8 cellular contexts compared by ENCODE assay signal in the genomic region with DNA sequence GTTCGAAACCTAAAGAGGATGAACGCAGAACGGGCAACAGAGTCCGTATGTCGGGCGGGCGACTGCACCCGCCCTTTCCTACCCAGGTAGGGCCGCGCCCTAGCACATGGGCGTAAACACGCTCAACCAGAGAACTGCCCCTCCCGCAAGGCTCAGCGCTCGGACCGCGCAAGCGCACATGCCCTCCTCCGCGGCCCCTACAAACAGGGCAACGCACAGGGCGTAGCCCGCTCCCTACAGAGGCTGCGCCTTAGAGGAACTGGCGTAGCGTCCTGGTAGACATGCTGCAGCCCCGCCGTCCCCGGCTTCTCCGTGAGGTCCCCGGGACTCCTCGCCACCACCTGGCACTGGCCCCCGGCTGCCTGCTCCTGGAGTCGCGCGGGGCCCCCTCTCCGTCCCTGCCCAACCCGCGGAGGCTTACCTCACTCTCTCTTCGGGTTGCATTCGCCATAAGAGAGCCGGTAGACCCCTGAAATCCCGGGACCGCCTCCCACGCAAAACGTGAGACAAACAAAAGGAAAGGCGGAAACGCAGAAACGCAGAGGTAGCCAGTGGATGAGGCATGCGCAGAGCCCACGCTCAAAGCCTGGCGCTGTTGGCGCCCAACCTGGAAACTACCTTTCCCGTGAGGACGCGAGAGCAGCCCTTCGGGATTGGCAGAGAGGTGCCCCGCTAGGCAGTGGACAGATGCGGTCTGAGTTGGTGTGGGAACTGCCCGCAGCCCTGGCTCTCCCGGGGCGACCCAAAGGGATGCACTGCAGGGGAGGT. TPM values are rescaled to one million over a fixed set of nuclear protein-coding genes. Genes with fewer than 3 reads are reported as not detected.
DNase-seq lines count a peak whose midpoint lies in the region; ATAC-seq and TF ChIP-seq lines count a peak whose summit lies in the region.

A gene (minus strand): TSS at position 518 of the 768 bp plus-strand sequence. CDS start 1,642 bp downstream, outside the sequence.

- H3K79me2 ChIP-seq in SK-N-SH (ENCODE audit: insufficient read depth) = peaks cover 27% of the 10 kb centered on the region

- no peaks in the 10 kb centered on the region for H3K36me3 ChIP-seq in SK-N-SH (replicated peaks in 1 of 2; ENCODE audit: control insufficient read depth in 1 of 2, insufficient read depth in 2 of 2, low read length in 1 of 2)

- no peaks in the 10 kb centered on the region for H3K9me2 ChIP-seq in SK-N-SH

- H3K27me3 ChIP-seq in SK-N-SH (ENCODE audit: insufficient read depth) = no peaks in the 10 kb centered on the region

- peak within 1 kb of the TSS; percentile 86 for H3K4me2 ChIP-seq in SK-N-SH

- DNase-seq in GM10248 (ENCODE audit: extremely low spot score) = peak; percentile 92
- DNase-seq in NCI-H1092 (lab: John Stamatoyannopoulos, UW) = peak; percentile 86
- peak; percentile 91 for DNase-seq in SK-N-SH
- peak; percentile 95 for DNase-seq in activated naive CD4-positive, alpha-beta T cell treated with anti-CD3 and anti-CD28 coated beads, Interleukin-2, amount 50 U/mL, for 16 hours
- peak; percentile 68 for DNase-seq in glomerular endothelial cell (ENCODE audit: extremely low read depth, low read depth, low spot score)
- DNase-seq in occipital lobe (lab: John Stamatoyannopoulos, UW) = peak; percentile 90

- peak within 1 kb of the TSS; percentile 96 for H2AFZ ChIP-seq in SK-N-SH (ENCODE audit: low read depth)

- peak within 1 kb of the TSS; percentile 69 to 99 for H3K4me3 ChIP-seq in SK-N-SH (ENCODE audit: low read depth in 2 of 2, low read length in 1 of 2)

- ATAC-seq in HG02610 (IDR thresholded peaks at IDR 0.05; ENCODE audit: unreplicated experiment) = peak; percentile 95

- H3K27ac ChIP-seq in SK-N-SH (ENCODE audit: low read depth in 2 of 2, low read length in 1 of 2) (peak within 1 kb of the TSS; percentile 86 to 95), temporal lobe (ENCODE audit: low read depth, low read length) (peak within 1 kb of the TSS; percentile 71)

- peak within 1 kb of the TSS; percentile 93 for H3K9ac ChIP-seq in SK-N-SH

- TF ChIP-seq RAD21 in SK-N-SH (IDR thresholded peaks at IDR 0.05; ENCODE audit: low read length) = no peak

- TF ChIP-seq EP300 in SK-N-SH (IDR thresholded peaks at IDR 0.05; ENCODE audit: borderline replicate concordance in 1 of 2, low read depth in 1 of 2, low read length in 1 of 2) = no peak

- TF ChIP-seq CTCF in GM10248 (IDR thresholded peaks at IDR 0.05; ENCODE audit: control extremely low read depth, extremely low read depth, low read depth, missing control alignments) (no peak), SK-N-SH (IDR thresholded peaks at IDR 0.05) (no peak)

- no peaks in the 10 kb centered on the region for H4K20me1 ChIP-seq in SK-N-SH (ENCODE audit: insufficient read depth)

- H3F3A ChIP-seq in SK-N-SH (replicated peaks; ENCODE audit: insufficient read depth) = peaks cover 17% of the 10 kb centered on the region

- no peaks in the 10 kb centered on the region for H3K9me3 ChIP-seq in SK-N-SH

- POLR2A ChIA-PET in GM10248 (lab: Yijun Ruan, JAX) (no interaction called here), SK-N-SH (lab: Yijun Ruan, JAX) (interaction anchor here (1.2 kb wide), 1 partner anchor 145 kb away, joined by 3 read pairs; a partner anchor contains a TSS)

- CTCF ChIA-PET in GM10248 (lab: Yijun Ruan, JAX) = no interaction called here
- CTCF ChIA-PET in SK-N-SH (lab: Yijun Ruan, JAX) = interaction anchor here (0.6 to 1.8 kb wide), 3 partner anchors 17 to 191 kb away, joined by 3 to 5 read pairs (median 3); no protein-coding TSS in a partner anchor

- peaks cover 0 to 4% of the 10 kb centered on the region in 2 experiments; a peak in 2 of 4 replicates for H3K4me1 ChIP-seq in SK-N-SH (ENCODE audit: control insufficient read depth in 1 of 2, insufficient read depth in 2 of 2, low read depth in 1 of 2, low read length in 1 of 2)

- 2% methylated on average over 31 of the region's 62 CpGs for WGBS in SK-N-SH (ENCODE audit: low lambda C conversion rate)

TF ChIP-seq in SK-N-SH, 30 proteins besides CTCF, POLR2A, EP300 and RAD21 (continues in another document):
- TF ChIP-seq EZH2phosphoT487 (IDR thresholded peaks at IDR 0.05; ENCODE audit: borderline replicate concordance, low read depth) (no peak), FOSL2 (IDR thresholded peaks at IDR 0.05; ENCODE audit: borderline replicate concordance, low read depth) (no peak), FOXM1 (IDR thresholded peaks at IDR 0.05; ENCODE audit: low read depth) (no peak), TEAD4 (IDR thresholded peaks at IDR 0.05; ENCODE audit: borderline replicate concordance, insufficient read depth) (no peak), NFIC (IDR thresholded peaks at IDR 0.05; ENCODE audit: borderline replicate concordance) (no peak), ELF1 (IDR thresholded peaks at IDR 0.05) (peak; percentile 83), RCOR1 (IDR thresholded peaks at IDR 0.05; ENCODE audit: low read length) (peak; percentile 24; the same call in 1 of the 2 replicates), CHD2 (IDR thresholded peaks at IDR 0.05; ENCODE audit: low read length, partially characterized antibody) (peak; percentile 72), FOXJ3 (CRISPR knock-in tag; IDR thresholded peaks at IDR 0.05) (peak; percentile 77; the same call in 1 of the 2 replicates), RXRA (IDR thresholded peaks at IDR 0.05; ENCODE audit: borderline replicate concordance, low read depth) (no peak), GABPA (IDR thresholded peaks at IDR 0.05; ENCODE audit: low read depth) (no peak; the same call in 1 of the 2 replicates), POLR2AphosphoS5 (IDR thresholded peaks at IDR 0.05; ENCODE audit: low read depth, low read length) (peak; percentile 74), GATA2 (CRISPR knock-in tag; IDR thresholded peaks at IDR 0.05) (no peak)
- TF ChIP-seq, protein P1, sequence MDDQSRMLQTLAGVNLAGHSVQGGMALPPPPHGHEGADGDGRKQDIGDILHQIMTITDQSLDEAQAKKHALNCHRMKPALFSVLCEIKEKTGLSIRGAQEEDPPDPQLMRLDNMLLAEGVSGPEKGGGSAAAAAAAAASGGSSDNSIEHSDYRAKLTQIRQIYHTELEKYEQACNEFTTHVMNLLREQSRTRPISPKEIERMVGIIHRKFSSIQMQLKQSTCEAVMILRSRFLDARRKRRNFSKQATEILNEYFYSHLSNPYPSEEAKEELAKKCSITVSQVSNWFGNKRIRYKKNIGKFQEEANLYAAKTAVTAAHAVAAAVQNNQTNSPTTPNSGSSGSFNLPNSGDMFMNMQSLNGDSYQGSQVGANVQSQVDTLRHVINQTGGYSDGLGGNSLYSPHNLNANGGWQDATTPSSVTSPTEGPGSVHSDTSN (IDR thresholded peaks at IDR 0.05) = no peak
- TF ChIP-seq, protein P2, sequence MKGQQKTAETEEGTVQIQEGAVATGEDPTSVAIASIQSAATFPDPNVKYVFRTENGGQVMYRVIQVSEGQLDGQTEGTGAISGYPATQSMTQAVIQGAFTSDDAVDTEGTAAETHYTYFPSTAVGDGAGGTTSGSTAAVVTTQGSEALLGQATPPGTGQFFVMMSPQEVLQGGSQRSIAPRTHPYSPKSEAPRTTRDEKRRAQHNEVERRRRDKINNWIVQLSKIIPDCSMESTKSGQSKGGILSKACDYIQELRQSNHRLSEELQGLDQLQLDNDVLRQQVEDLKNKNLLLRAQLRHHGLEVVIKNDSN (IDR thresholded peaks at IDR 0.05; ENCODE audit: borderline replicate concordance, low read depth) = no peak
- TF ChIP-seq, protein P3, sequence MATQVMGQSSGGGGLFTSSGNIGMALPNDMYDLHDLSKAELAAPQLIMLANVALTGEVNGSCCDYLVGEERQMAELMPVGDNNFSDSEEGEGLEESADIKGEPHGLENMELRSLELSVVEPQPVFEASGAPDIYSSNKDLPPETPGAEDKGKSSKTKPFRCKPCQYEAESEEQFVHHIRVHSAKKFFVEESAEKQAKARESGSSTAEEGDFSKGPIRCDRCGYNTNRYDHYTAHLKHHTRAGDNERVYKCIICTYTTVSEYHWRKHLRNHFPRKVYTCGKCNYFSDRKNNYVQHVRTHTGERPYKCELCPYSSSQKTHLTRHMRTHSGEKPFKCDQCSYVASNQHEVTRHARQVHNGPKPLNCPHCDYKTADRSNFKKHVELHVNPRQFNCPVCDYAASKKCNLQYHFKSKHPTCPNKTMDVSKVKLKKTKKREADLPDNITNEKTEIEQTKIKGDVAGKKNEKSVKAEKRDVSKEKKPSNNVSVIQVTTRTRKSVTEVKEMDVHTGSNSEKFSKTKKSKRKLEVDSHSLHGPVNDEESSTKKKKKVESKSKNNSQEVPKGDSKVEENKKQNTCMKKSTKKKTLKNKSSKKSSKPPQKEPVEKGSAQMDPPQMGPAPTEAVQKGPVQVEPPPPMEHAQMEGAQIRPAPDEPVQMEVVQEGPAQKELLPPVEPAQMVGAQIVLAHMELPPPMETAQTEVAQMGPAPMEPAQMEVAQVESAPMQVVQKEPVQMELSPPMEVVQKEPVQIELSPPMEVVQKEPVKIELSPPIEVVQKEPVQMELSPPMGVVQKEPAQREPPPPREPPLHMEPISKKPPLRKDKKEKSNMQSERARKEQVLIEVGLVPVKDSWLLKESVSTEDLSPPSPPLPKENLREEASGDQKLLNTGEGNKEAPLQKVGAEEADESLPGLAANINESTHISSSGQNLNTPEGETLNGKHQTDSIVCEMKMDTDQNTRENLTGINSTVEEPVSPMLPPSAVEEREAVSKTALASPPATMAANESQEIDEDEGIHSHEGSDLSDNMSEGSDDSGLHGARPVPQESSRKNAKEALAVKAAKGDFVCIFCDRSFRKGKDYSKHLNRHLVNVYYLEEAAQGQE (IDR thresholded peaks at IDR 0.05; ENCODE audit: low read depth, low read length) = no peak
- TF ChIP-seq, protein P4, sequence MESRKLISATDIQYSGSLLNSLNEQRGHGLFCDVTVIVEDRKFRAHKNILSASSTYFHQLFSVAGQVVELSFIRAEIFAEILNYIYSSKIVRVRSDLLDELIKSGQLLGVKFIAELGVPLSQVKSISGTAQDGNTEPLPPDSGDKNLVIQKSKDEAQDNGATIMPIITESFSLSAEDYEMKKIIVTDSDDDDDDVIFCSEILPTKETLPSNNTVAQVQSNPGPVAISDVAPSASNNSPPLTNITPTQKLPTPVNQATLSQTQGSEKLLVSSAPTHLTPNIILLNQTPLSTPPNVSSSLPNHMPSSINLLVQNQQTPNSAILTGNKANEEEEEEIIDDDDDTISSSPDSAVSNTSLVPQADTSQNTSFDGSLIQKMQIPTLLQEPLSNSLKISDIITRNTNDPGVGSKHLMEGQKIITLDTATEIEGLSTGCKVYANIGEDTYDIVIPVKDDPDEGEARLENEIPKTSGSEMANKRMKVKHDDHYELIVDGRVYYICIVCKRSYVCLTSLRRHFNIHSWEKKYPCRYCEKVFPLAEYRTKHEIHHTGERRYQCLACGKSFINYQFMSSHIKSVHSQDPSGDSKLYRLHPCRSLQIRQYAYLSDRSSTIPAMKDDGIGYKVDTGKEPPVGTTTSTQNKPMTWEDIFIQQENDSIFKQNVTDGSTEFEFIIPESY (IDR thresholded peaks at IDR 0.05; ENCODE audit: borderline replicate concordance, low read depth) = peak; percentile 67

RNA-seq across cellular contexts. Expression of the gene that starts here (rescaled TPM):
- polyA plus RNA-seq in SK-N-SH (2012; rRNA removed) = 5.6 and 9.3 TPM in 2 replicates
- polyA plus RNA-seq in SK-N-SH (2012; cell fraction: cytosol; rRNA removed) = 6.3 and 7.8 TPM in 2 replicates
- polyA plus RNA-seq in SK-N-SH (2012; cell fraction: nucleus; rRNA removed) = 9.5 and 21.2 TPM in 2 replicates
- total RNA-seq in glomerular endothelial cell (8.1 and 24.5 TPM in 2 replicates), occipital lobe (49.6 TPM), temporal lobe (33.4 TPM)

Comparison
In these comparisons a context has a peak if more than half of its experiments do, and no peak if none do; other contexts are left out.
1. Peak in every context shown above with its lines: DNase-seq, ATAC-seq, H3K4me3 ChIP-seq and H3K27ac ChIP-seq.